ENCODE assay signal across 22 cellular contexts in genomic region chr3:53571264-53571663, GRCh38.
DNase-seq lines count a peak whose midpoint lies in the region; ATAC-seq, FAIRE-seq and TF ChIP-seq lines count a peak whose summit lies in the region.
"Had no signal": no experiment of that assay in that cellular context is flagged by ENCODE, and none has a peak within 500 bp of the region (broad histone marks: within the 10 kb centered on the region; RNA-seq: fewer than 3 reads in every experiment).

No MANE protein-coding gene starts in this region.

- 30 to 33% methylated on average over 4 of the region's 4 CpGs for WGBS in esophagus squamous epithelium, 2 donors
- WGBS in prostate gland = 34% methylated on average over 4 of the region's 4 CpGs

- no peaks in the 10 kb centered on the region for H3K79me2 ChIP-seq in HCT116 (ENCODE audit: insufficient read depth, low read length)

- CTCF ChIA-PET in HCT116 (lab: Charles Lee) = no interaction called here

- H3K27me3 ChIP-seq in HCT116 (ENCODE audit: insufficient read depth, low read length) (no peaks in the 10 kb centered on the region; the same call in 1 of the 2 replicates), esophagus squamous epithelium (no peaks in the 10 kb centered on the region), prostate gland (replicated peaks; ENCODE audit: insufficient read depth) (no peaks in the 10 kb centered on the region)

- BruUV-seq in HCT116 (replicated peaks; lab: Mats Ljungman, UMichigan) = no TSS peak

- FAIRE-seq in GM12891 (lab: Jason Lieb, UNC) = no peak
- FAIRE-seq: G401.6, GM12878, GM18507, H1, K562, RCC 7860 had no signal

- DNase-seq in NCI-H1105 treated with DMSO at 0.1 percent for 48 hours (lab: John Stamatoyannopoulos, UW) (peak; percentile 26), NCI-H1105 (lab: John Stamatoyannopoulos, UW) (no peak), HCT116 (ENCODE audit: low read depth, low spot score) (no peak), esophagus squamous epithelium (lab: John Stamatoyannopoulos, UW) (no peak), prostate gland (ENCODE audit: low spot score) (peak; percentile 58), DMS53 (lab: John Stamatoyannopoulos, UW) (no peak), GM12891 (ENCODE audit: insufficient read length, low spot score) (no peak)
- DNase-seq: 8988T; CD4-positive, alpha-beta memory T cell; DND-41; MV-4-11; NCI-H1436; NCI-H2081 treated with DMSO at 0.1 percent for 48 hours; NCI-H526; Right ventricle myocardium superior had no signal

- TF ChIP-seq POLR2A in HCT116 (IDR thresholded peaks at IDR 0.05; ENCODE audit: borderline replicate concordance, extremely low read depth, insufficient read depth, insufficient read length) = no peak
- TF ChIP-seq POLR2A in esophagus squamous epithelium (IDR thresholded peaks at IDR 0.05) = no peak
- TF ChIP-seq POLR2A in prostate gland (IDR thresholded peaks at IDR 0.05) = no peak
- TF ChIP-seq POLR2A in GM12891 (IDR thresholded peaks at IDR 0.05; ENCODE audit: low read depth, low read length) = no peak

- peak overlapping the region; percentile 41 for H3K4me2 ChIP-seq in HCT116 (ENCODE audit: low read length)

- no peaks in the 10 kb centered on the region for H4K20me1 ChIP-seq in HCT116 (ENCODE audit: insufficient read depth)

- H2AFZ ChIP-seq in HCT116 (ENCODE audit: low read depth, low read length, poor library complexity, severe bottlenecking) = no peak overlapping the region

- peaks cover 13 to 16% of the 10 kb centered on the region in 2 experiments for H3K4me1 ChIP-seq in HCT116 (ENCODE audit: control insufficient read depth in 1 of 2, insufficient read depth in 2 of 2, low read length in 2 of 2)
- peaks cover 0 to 14% (median 5%) of the 10 kb centered on the region in 3 donors for H3K4me1 ChIP-seq in esophagus squamous epithelium
- no peaks in the 10 kb centered on the region for H3K4me1 ChIP-seq in prostate gland (replicated peaks)

- POLR2A ChIA-PET in HCT116 (lab: Charles Lee) = no interaction called here

- H3K36me3 ChIP-seq in HCT116 (ENCODE audit: control insufficient read depth in 1 of 2, insufficient read depth in 2 of 2, low read length in 2 of 2) (no peaks in the 10 kb centered on the region), esophagus squamous epithelium (no peaks in the 10 kb centered on the region), prostate gland (no peaks in the 10 kb centered on the region)

- no peaks in the 10 kb centered on the region for H3K9me2 ChIP-seq in HCT116 (ENCODE audit: insufficient read depth)

- TF ChIP-seq RAD21 in HCT116 (IDR thresholded peaks at IDR 0.05; ENCODE audit: low read depth) = no peak

- TF ChIP-seq CTCF in HCT116 (IDR thresholded peaks at IDR 0.05 in 2 of 3, conservative IDR thresholded peaks at IDR 0.05 in 1 of 3; ENCODE audit: borderline replicate concordance in 1 of 3, insufficient read depth in 1 of 3, low read depth in 2 of 3, low read length in 2 of 3) = no peak
- TF ChIP-seq CTCF in esophagus squamous epithelium (IDR thresholded peaks at IDR 0.05) = no peak
- TF ChIP-seq CTCF in prostate gland (IDR thresholded peaks at IDR 0.05) = no peak

- RAD21 ChIA-PET in HCT116 (lab: Charles Lee; ENCODE audit: low non-redundant PET in 1 of 2, low total read pairs in 2 of 2, uncharacterized antibody in 2 of 2, unreplicated experiment in 2 of 2) = no interaction called here

- no peak overlapping the region for H3K9ac ChIP-seq in HCT116 (ENCODE audit: low read length)

- H3K4me3 ChIP-seq in HCT116 (replicated peaks in 1 of 2; ENCODE audit: low read depth in 1 of 2, low read length in 2 of 2) = no peak overlapping the region
- no peak overlapping the region for H3K4me3 ChIP-seq in esophagus squamous epithelium
- H3K4me3 ChIP-seq in prostate gland = no peak overlapping the region
- H3K4me3 ChIP-seq: GM12878, K562 had no signal

- ATAC-seq in HCT116 (no peak), HG03520 (IDR thresholded peaks at IDR 0.05; ENCODE audit: unreplicated experiment) (no peak)
- ATAC-seq: GM12878, K562 had no signal

- H3K27ac ChIP-seq in HCT116 (ENCODE audit: low read depth, low read length) (no peak overlapping the region), esophagus squamous epithelium (peak overlapping the region; percentile 34 to 65 (median 40)), prostate gland (no peak overlapping the region)

- no peaks in the 10 kb centered on the region for H3K9me3 ChIP-seq in HCT116 (ENCODE audit: control insufficient read depth in 1 of 2, insufficient read depth in 1 of 2, low read depth in 1 of 2, low read length in 2 of 2)
- H3K9me3 ChIP-seq in esophagus squamous epithelium = no peaks in the 10 kb centered on the region
- no peaks in the 10 kb centered on the region for H3K9me3 ChIP-seq in prostate gland

- intact Hi-C loops in HCT116 (cut with micrococcal nuclease) = no loop called here
- intact Hi-C loops in esophagus squamous epithelium (cut with DNase I) = no loop called here
- intact Hi-C loops in prostate gland (cut with DNase I) = no loop called here

TF ChIP-seq in HCT116, 20 proteins besides CTCF, POLR2A, EP300 and RAD21 (continues in another document):
- TF ChIP-seq EZH2phosphoT487 (IDR thresholded peaks at IDR 0.05; ENCODE audit: borderline replicate concordance) (no peak), SP1 (IDR thresholded peaks at IDR 0.05; ENCODE audit: low read depth) (no peak), ZBTB33 (IDR thresholded peaks at IDR 0.05; ENCODE audit: extremely low read depth, insufficient replicate concordance, low read length) (no peak), ZFX (IDR thresholded peaks at IDR 0.05) (no peak)

TF ChIP-seq in GM12891, 5 proteins besides CTCF, POLR2A, EP300 and RAD21:
- TF ChIP-seq SPI1 (IDR thresholded peaks at IDR 0.05; ENCODE audit: low read depth, low read length) (no peak), PAX5 (IDR thresholded peaks at IDR 0.05; ENCODE audit: insufficient read depth, low read length, severe bottlenecking) (no peak), POU2F2 (IDR thresholded peaks at IDR 0.05; ENCODE audit: low read depth, low read length) (no peak), TAF1 (IDR thresholded peaks at IDR 0.05; ENCODE audit: low read depth, low read length) (no peak), POLR2AphosphoS5 (IDR thresholded peaks at IDR 0.05; ENCODE audit: low read depth, low read length) (no peak)

Comparison
In these comparisons a context has a peak if more than half of its experiments do, and no peak if none do; other contexts are left out.
1. DNase-seq: peak in NCI-H1105 treated with DMSO at 0.1 percent for 48 hours (single experiment) and prostate gland (single experiment); none in NCI-H1105 (single experiment), HCT116 (single experiment), esophagus squamous epithelium (single experiment), DMS53 (single experiment) and GM12891 (single experiment).
2. H3K27ac ChIP-seq: peak in esophagus squamous epithelium (4 of 4); none in HCT116 (single experiment) and prostate gland (0 of 2).